In genomic region chr12:91387461-91388134, GRCh38 we compare ENCODE assay signal across 16 cellular contexts.
DNase-seq lines count a peak whose midpoint lies in the region; ATAC-seq, FAIRE-seq and TF ChIP-seq lines count a peak whose summit lies in the region.
"Had no signal": no experiment of that assay in that cellular context is flagged by ENCODE, and none has a peak within 500 bp of the region (broad histone marks: within the 10 kb centered on the region; RNA-seq: fewer than 3 reads in every experiment).

No MANE protein-coding gene starts in this region.

- H3K36me3 Mint-ChIP-seq in endothelial cell (ENCODE audit: low read depth, unreplicated experiment): no peaks in the 10 kb centered on the region
- H3K36me3 Mint-ChIP-seq in CD8-positive, alpha-beta T cell: no peaks in the 10 kb centered on the region

- H3K27ac Mint-ChIP-seq in endothelial cell (ENCODE audit: unreplicated experiment): peak overlapping the region; percentile 91
- no peak overlapping the region for H3K27ac Mint-ChIP-seq in CD8-positive, alpha-beta T cell
- H3K27ac Mint-ChIP-seq: HFFc6 had no signal

- H3K4me1 Mint-ChIP-seq in endothelial cell (ENCODE audit: unreplicated experiment): peaks cover 17% of the 10 kb centered on the region
- no peaks in the 10 kb centered on the region for H3K4me1 Mint-ChIP-seq in CD8-positive, alpha-beta T cell (ENCODE audit: low read depth)

- POLR2A ChIA-PET in CD8-positive, alpha-beta T cell (lab: Charles Lee): no interaction called here

- H3K36me3 ChIP-seq in suprapubic skin (no peaks in the 10 kb centered on the region), lower lobe of right lung (no peaks in the 10 kb centered on the region)
- no peaks in the 10 kb centered on the region for H3K36me3 ChIP-seq in CD8-positive, alpha-beta T cell (ENCODE audit: insufficient read depth, low read length)

- TF ChIP-seq CTCF in endothelial cell (IDR thresholded peaks at IDR 0.05; ENCODE audit: unreplicated experiment) (no peak), suprapubic skin (IDR thresholded peaks at IDR 0.05) (no peak), lower lobe of right lung (IDR thresholded peaks at IDR 0.05) (no peak)
- no peak for TF ChIP-seq CTCF in CD8-positive, alpha-beta T cell (IDR thresholded peaks at IDR 0.05)

- H3K4me1 ChIP-seq in suprapubic skin (peaks cover 35% of the 10 kb centered on the region), lower lobe of right lung (no peaks in the 10 kb centered on the region)
- H3K4me1 ChIP-seq in CD8-positive, alpha-beta T cell (ENCODE audit: insufficient read depth, low read length): no peaks in the 10 kb centered on the region

- H3K27me3 ChIP-seq in suprapubic skin: no peaks in the 10 kb centered on the region
- no peaks in the 10 kb centered on the region for H3K27me3 ChIP-seq in lower lobe of right lung (ENCODE audit: low read depth)
- no peaks in the 10 kb centered on the region for H3K27me3 ChIP-seq in CD8-positive, alpha-beta T cell (ENCODE audit: insufficient read depth, low read length)

- peaks cover 4% of the 10 kb centered on the region for H3K9me3 Mint-ChIP-seq in endothelial cell (ENCODE audit: unreplicated experiment)
- peaks cover 5% of the 10 kb centered on the region for H3K9me3 Mint-ChIP-seq in CD8-positive, alpha-beta T cell
- H3K9me3 Mint-ChIP-seq: HFFc6 had no signal

- intact Hi-C loops in lower lobe of right lung (cut with DNase I): no loop called here
- intact Hi-C loops in CD8-positive, alpha-beta T cell (cut with DNase I, micrococcal nuclease): loop anchor here (10.0 kb wide), 2 partner anchors 427 to 587 kb away; no protein-coding TSS in a partner anchor

- H3K4me3 Mint-ChIP-seq in endothelial cell (ENCODE audit: unreplicated experiment): no peak overlapping the region
- H3K4me3 Mint-ChIP-seq in CD8-positive, alpha-beta T cell: no peak overlapping the region
- H3K4me3 Mint-ChIP-seq: HFFc6 had no signal

- peak; percentile 26 for FAIRE-seq in TTC549 (lab: Jason Lieb, UNC)
- FAIRE-seq: A204.1, G401.6, H1 had no signal

- H3K4me3 ChIP-seq in suprapubic skin: no peak overlapping the region
- H3K4me3 ChIP-seq in lower lobe of right lung: no peak overlapping the region
- H3K4me3 ChIP-seq in CD8-positive, alpha-beta T cell (ENCODE audit: low read depth, low read length): no peak overlapping the region

- CTCF ChIA-PET in CD8-positive, alpha-beta T cell (lab: Charles Lee): interaction anchor here (1.7 to 5.0 kb wide), 2 partner anchors 1183 to 1263 kb away, joined by 7 to 17 read pairs; no protein-coding TSS in a partner anchor

- ATAC-seq in activated CD4-positive, CD25-positive, alpha-beta regulatory T cell treated with anti-CD3 and anti-CD28 coated beads, Interleukin-2, amount 50 U/mL, for 24 hours: peak; percentile 41 to 65
- no peak for ATAC-seq in esophagus mucosa
- no peak for ATAC-seq in lower lobe of right lung
- no peak for ATAC-seq in CD8-positive, alpha-beta T cell

- 35% methylated on average over 2 of the region's 2 CpGs for WGBS in suprapubic skin

- no peak for TF ChIP-seq POLR2A in suprapubic skin (IDR thresholded peaks at IDR 0.05)

- H3K27me3 Mint-ChIP-seq in endothelial cell (ENCODE audit: unreplicated experiment): peaks cover 5% of the 10 kb centered on the region
- no peaks in the 10 kb centered on the region for H3K27me3 Mint-ChIP-seq in CD8-positive, alpha-beta T cell (ENCODE audit: low read depth)

- no peak for DNase-seq in activated CD4-positive, CD25-positive, alpha-beta regulatory T cell (lab: John Stamatoyannopoulos, UW)
- no peak for DNase-seq in endothelial cell (ENCODE audit: low spot score)
- no peak for DNase-seq in suprapubic skin (ENCODE audit: low spot score in 2 of 2)
- DNase-seq in lower lobe of right lung: no peak
- DNase-seq in CD8-positive, alpha-beta T cell: no peak
- DNase-seq: DMS79, HFFc6, NCI-H1436, NCI-H774 had no signal

- no peaks in the 10 kb centered on the region for H3K9me3 ChIP-seq in suprapubic skin
- no peaks in the 10 kb centered on the region for H3K9me3 ChIP-seq in lower lobe of right lung
- no peaks in the 10 kb centered on the region for H3K9me3 ChIP-seq in CD8-positive, alpha-beta T cell (ENCODE audit: low read length)

- H3K27ac ChIP-seq in suprapubic skin (peak overlapping the region; percentile 59), lower lobe of right lung (no peak overlapping the region)
- no peak overlapping the region for H3K27ac ChIP-seq in CD8-positive, alpha-beta T cell (ENCODE audit: low read depth, low read length)
- H3K27ac ChIP-seq: HL-60 had no signal

- no peak for TF ChIP-seq EP300 in suprapubic skin (IDR thresholded peaks at IDR 0.05)

Comparison
In these comparisons a context has a peak if more than half of its experiments do, and no peak if none do; other contexts are left out.
1. ATAC-seq: peak in activated CD4-positive, CD25-positive, alpha-beta regulatory T cell treated with anti-CD3 and anti-CD28 coated beads, Interleukin-2, amount 50 U/mL, for 24 hours (2 of 2); none in esophagus mucosa (single experiment), lower lobe of right lung (0 of 2) and CD8-positive, alpha-beta T cell (single experiment).